ENCODE assay signal across 8 cellular contexts in genomic region chr4:174120446-174121142, GRCh38.
DNase-seq lines count a peak whose midpoint lies in the region; ATAC-seq and TF ChIP-seq lines count a peak whose summit lies in the region.

No MANE protein-coding gene starts in this region.

- H3K4me3 ChIP-seq in OCI-LY3 (ENCODE audit: low read length) (peak overlapping the region; percentile 75), kidney epithelial cell (ENCODE audit: low read depth, low read length) (peak overlapping the region; percentile 37)

- H3K9me3 ChIP-seq in OCI-LY3 (ENCODE audit: insufficient read depth, low read length), result no peaks in the 10 kb centered on the region

- H3K9ac ChIP-seq in OCI-LY3 (ENCODE audit: low read length), result peak overlapping the region; percentile 27

- H3K4me1 ChIP-seq in OCI-LY3 (ENCODE audit: low read length), result peaks cover 12% of the 10 kb centered on the region

- peak; percentile 27 for DNase-seq in activated naive CD4-positive, alpha-beta T cell treated with anti-CD3 and anti-CD28 coated beads for 36 hours
- DNase-seq in activated naive CD4-positive, alpha-beta T cell (lab: John Stamatoyannopoulos, UW), result no peak
- DNase-seq in HT1080 (ENCODE audit: low read depth) (peak; percentile 51), cerebellum (ENCODE audit: low spot score) (peak; percentile 37), kidney epithelial cell (ENCODE audit: low read depth) (peak; percentile 21), T1000 (lab: John Stamatoyannopoulos, UW) (no peak)
- DNase-seq in stimulated activated naive B cell treated with anti-CD40 and anti-IgM and Interleukin-4, amounts not matched to agents 10 μg/mL and 1 μg/mL and 100 μg/mL, for 72 hours, result peak; percentile 1

- peak overlapping the region; percentile 82 for H3K4me2 ChIP-seq in OCI-LY3 (ENCODE audit: low read length)

- no peaks in the 10 kb centered on the region for H3K4me1 Mint-ChIP-seq in activated naive CD4-positive, alpha-beta T cell treated with anti-CD3 and anti-CD28 coated beads for 36 hours (ENCODE audit: low read depth)
- peaks cover 0 to 4% of the 10 kb centered on the region in 2 donors for H3K4me1 Mint-ChIP-seq in stimulated activated naive B cell treated with anti-CD40 and anti-IgM and Interleukin-4, amounts not matched to agents 10 μg/mL and 1 μg/mL and 100 μg/mL, for 72 hours

- no peaks in the 10 kb centered on the region for H3K79me2 ChIP-seq in OCI-LY3 (ENCODE audit: low read length)

- no peak overlapping the region for H3K27ac ChIP-seq in OCI-LY3 (ENCODE audit: low read length)

- no peaks in the 10 kb centered on the region for H3K36me3 ChIP-seq in OCI-LY3 (replicated peaks; ENCODE audit: low read depth, low read length)
- H3K36me3 ChIP-seq in kidney epithelial cell (ENCODE audit: control insufficient read depth, insufficient read depth, low read length), result no peaks in the 10 kb centered on the region

- H3K4me3 Mint-ChIP-seq in activated naive CD4-positive, alpha-beta T cell treated with anti-CD3 and anti-CD28 coated beads for 36 hours, result no peak overlapping the region
- peak overlapping the region; percentile 10 to 51 for H3K4me3 Mint-ChIP-seq in stimulated activated naive B cell treated with anti-CD40 and anti-IgM and Interleukin-4, amounts not matched to agents 10 μg/mL and 1 μg/mL and 100 μg/mL, for 72 hours

- peak overlapping the region; percentile 89 for H2AFZ ChIP-seq in OCI-LY3 (ENCODE audit: low read depth, low read length)

- no peak overlapping the region for H3K27ac Mint-ChIP-seq in activated naive CD4-positive, alpha-beta T cell treated with anti-CD3 and anti-CD28 coated beads for 36 hours
- H3K27ac Mint-ChIP-seq in stimulated activated naive B cell treated with anti-CD40 and anti-IgM and Interleukin-4, amounts not matched to agents 10 μg/mL and 1 μg/mL and 100 μg/mL, for 72 hours, result no peak overlapping the region

- H3K27me3 ChIP-seq in OCI-LY3 (ENCODE audit: low read depth, low read length), result no peaks in the 10 kb centered on the region; the same call in none of the 2 replicates
- H3K27me3 ChIP-seq in kidney epithelial cell (ENCODE audit: control insufficient read depth, insufficient read depth, low read length), result peaks cover 4% of the 10 kb centered on the region

- H3K9me3 Mint-ChIP-seq in activated naive CD4-positive, alpha-beta T cell treated with anti-CD3 and anti-CD28 coated beads for 36 hours, result no peaks in the 10 kb centered on the region
- H3K9me3 Mint-ChIP-seq in stimulated activated naive B cell treated with anti-CD40 and anti-IgM and Interleukin-4, amounts not matched to agents 10 μg/mL and 1 μg/mL and 100 μg/mL, for 72 hours, result no peaks in the 10 kb centered on the region

- peaks cover 43% of the 10 kb centered on the region for H3K27me3 Mint-ChIP-seq in activated naive CD4-positive, alpha-beta T cell treated with anti-CD3 and anti-CD28 coated beads for 36 hours (ENCODE audit: low read depth)
- peaks cover 33 to 50% of the 10 kb centered on the region in 2 donors for H3K27me3 Mint-ChIP-seq in stimulated activated naive B cell treated with anti-CD40 and anti-IgM and Interleukin-4, amounts not matched to agents 10 μg/mL and 1 μg/mL and 100 μg/mL, for 72 hours

- CTCF ChIA-PET in activated naive CD4-positive, alpha-beta T cell treated with anti-CD3 and anti-CD28 coated beads for 36 hours (lab: Charles Lee), result interaction anchor here (0.8 to 1.6 kb wide), 6 partner anchors 10 to 634 kb away, joined by 3 to 4 read pairs (median 3); no protein-coding TSS in a partner anchor

- peak; percentile 79 for TF ChIP-seq CTCF in OCI-LY3 (IDR thresholded peaks at IDR 0.05; ENCODE audit: low read depth, low read length)
- peak; percentile 60 for TF ChIP-seq CTCF in kidney epithelial cell (IDR thresholded peaks at IDR 0.05; ENCODE audit: insufficient read depth, low read length, poor library complexity, severe bottlenecking)

- H3K36me3 Mint-ChIP-seq in activated naive CD4-positive, alpha-beta T cell treated with anti-CD3 and anti-CD28 coated beads for 36 hours (ENCODE audit: low read depth), result no peaks in the 10 kb centered on the region
- H3K36me3 Mint-ChIP-seq in stimulated activated naive B cell treated with anti-CD40 and anti-IgM and Interleukin-4, amounts not matched to agents 10 μg/mL and 1 μg/mL and 100 μg/mL, for 72 hours, result no peaks in the 10 kb centered on the region

- peak; percentile 70 to 73 for ATAC-seq in stimulated activated naive B cell treated with anti-CD40 and anti-IgM and Interleukin-4, amounts not matched to agents 10 μg/mL and 1 μg/mL and 100 μg/mL, for 72 hours (replicated peaks)

- intact Hi-C loops in activated naive CD4-positive, alpha-beta T cell treated with anti-CD3 and anti-CD28 coated beads for 36 hours (cut with micrococcal nuclease), result loop anchor here (1.0 to 2.0 kb wide), 2 partner anchors 198 to 614 kb away; no protein-coding TSS in a partner anchor

- H4K20me1 ChIP-seq in OCI-LY3 (ENCODE audit: insufficient read depth, low read length), result no peaks in the 10 kb centered on the region

Comparison
In these comparisons a context has a peak if more than half of its experiments do, and no peak if none do; other contexts are left out.
1. DNase-seq: peak in activated naive CD4-positive, alpha-beta T cell treated with anti-CD3 and anti-CD28 coated beads for 36 hours (single experiment), HT1080 (single experiment), cerebellum (single experiment), kidney epithelial cell (single experiment) and stimulated activated naive B cell treated with anti-CD40 and anti-IgM and Interleukin-4, amounts not matched to agents 10 μg/mL and 1 μg/mL and 100 μg/mL, for 72 hours (single experiment); none in activated naive CD4-positive, alpha-beta T cell (0 of 4) and T1000 (single experiment).